In the genomic region with DNA sequence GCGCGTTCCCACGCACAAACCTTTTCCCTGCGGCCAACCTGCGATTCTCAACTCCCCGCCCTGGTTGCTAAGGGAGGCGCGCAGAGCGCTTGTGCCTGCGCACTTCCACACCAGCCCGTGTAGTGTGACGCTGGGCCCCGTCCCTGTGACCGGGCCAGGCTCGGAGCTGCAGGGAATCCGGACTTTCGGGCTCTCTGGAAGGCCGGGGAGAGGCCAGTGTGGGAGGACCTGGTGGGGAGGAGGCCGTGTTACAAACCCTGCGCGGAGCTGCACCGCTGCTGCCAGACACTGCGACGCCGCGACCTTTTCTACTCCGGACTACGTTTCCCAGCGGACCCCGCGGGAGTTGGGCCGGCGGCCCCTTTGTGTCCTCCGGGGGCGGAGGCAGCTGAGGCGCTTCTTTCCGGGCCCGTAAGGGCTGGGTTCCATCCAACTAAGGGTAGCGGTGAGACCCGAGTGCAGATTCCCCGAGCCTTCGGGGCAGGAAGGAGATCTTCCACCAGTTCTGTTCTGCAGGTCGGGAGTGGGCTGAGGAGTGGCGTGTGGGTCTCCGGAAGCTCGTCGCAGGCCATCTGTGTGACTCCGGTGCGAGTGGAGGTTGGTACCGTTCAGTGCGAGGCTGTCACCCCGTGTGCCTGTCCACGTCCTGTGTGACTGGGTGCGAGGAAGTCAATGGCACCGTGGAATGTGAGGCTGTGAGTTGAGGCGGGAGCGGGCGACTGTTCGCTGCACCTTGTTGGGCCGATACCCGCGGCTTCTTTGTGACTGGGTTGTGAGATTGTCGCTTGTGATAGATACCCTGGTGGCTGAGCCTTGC, we compare ENCODE assay signal across 7 cellular contexts. TPM values are rescaled to one million over a fixed set of nuclear protein-coding genes. Genes with fewer than 3 reads are reported as not detected.
DNase-seq lines count a peak whose midpoint lies in the region; ATAC-seq and TF ChIP-seq lines count a peak whose summit lies in the region.

TSS of gene ZNF570 (plus strand) at position 396 of the 817 bp plus-strand sequence. CDS start 999 bp downstream, outside the sequence.

- H3K27me3 ChIP-seq in kidney epithelial cell (ENCODE audit: control insufficient read depth, insufficient read depth, low read length) = no peaks in the 10 kb centered on the region

- TF ChIP-seq CTCF in kidney epithelial cell (IDR thresholded peaks at IDR 0.05; ENCODE audit: insufficient read depth, low read length, poor library complexity, severe bottlenecking) = no peak

- H3K36me3 ChIP-seq in kidney epithelial cell (ENCODE audit: control insufficient read depth, insufficient read depth, low read length) = no peaks in the 10 kb centered on the region

- ATAC-seq in GM18505 (IDR thresholded peaks at IDR 0.05; ENCODE audit: unreplicated experiment) = peak; percentile 63
- ATAC-seq in HG02981 (IDR thresholded peaks at IDR 0.05; ENCODE audit: unreplicated experiment) = peak; percentile 57

- peak within 1 kb of the TSS; percentile 74 for H3K4me3 ChIP-seq in kidney epithelial cell (ENCODE audit: low read depth, low read length)

- peak; percentile 75 for TF ChIP-seq POLR2A in GM18505 (IDR thresholded peaks at IDR 0.05; ENCODE audit: borderline replicate concordance, extremely low read depth, insufficient read depth, insufficient read length)

- DNase-seq in NCI-H2227 (lab: John Stamatoyannopoulos, UW; ENCODE audit: unreplicated experiment) (peak; percentile 100), cerebellar nuclear complex (lab: John Stamatoyannopoulos, UW) (peak; percentile 44 to 45), kidney epithelial cell (ENCODE audit: low read depth) (peak; percentile 35)
- peak; percentile 81 for DNase-seq in activated CD4-positive, CD25-positive, alpha-beta regulatory T cell treated with anti-CD3 and anti-CD28 coated beads, Interleukin-2, amount 50 U/mL, for 72 hours
- peak; percentile 76 to 77 for DNase-seq in stimulated activated CD4-positive, alpha-beta T cell treated with anti-CD3 and anti-CD28 coated beads, Interleukin-15, amount 100 ng/mL, for 1 hour (ENCODE audit: low read depth in 1 of 2, low spot score in 1 of 2)

RNA-seq across cellular contexts. Expression of gene ZNF570, which starts in this region (rescaled TPM):
- total RNA-seq in kidney epithelial cell = 5.8 and 7.8 TPM in 2 replicates

Comparison
In these comparisons a context has a peak if more than half of its experiments do, and no peak if none do; other contexts are left out.
1. Peak in every context shown above with its lines: DNase-seq, ATAC-seq and H3K4me3 ChIP-seq.
2. DNase-seq: peak in every context shown above with its lines; median percentile 100 in NCI-H2227; 81 in activated CD4-positive, CD25-positive, alpha-beta regulatory T cell treated with anti-CD3 and anti-CD28 coated beads, Interleukin-2, amount 50 U/mL, for 72 hours; 76 in stimulated activated CD4-positive, alpha-beta T cell treated with anti-CD3 and anti-CD28 coated beads, Interleukin-15, amount 100 ng/mL, for 1 hour; 44 in cerebellar nuclear complex; 35 in kidney epithelial cell.